In the genomic region with DNA sequence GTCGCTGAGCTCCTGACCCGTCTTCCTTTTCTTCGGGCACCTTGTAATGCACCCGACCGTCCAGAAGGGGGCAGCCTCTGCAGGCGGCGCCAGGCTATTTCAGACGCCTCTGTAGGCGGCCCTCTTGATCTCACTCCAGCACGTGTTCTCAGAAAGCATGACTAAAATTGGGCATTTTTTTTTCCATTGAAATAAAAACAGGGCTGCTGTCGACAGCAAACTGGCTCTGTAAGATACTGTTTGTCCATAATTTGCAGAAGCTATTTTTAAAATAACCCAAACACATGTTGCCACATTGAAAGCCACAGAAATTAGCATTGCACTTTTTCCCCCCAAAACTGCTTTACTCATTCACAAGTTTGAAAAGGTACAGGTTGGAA, we compare ENCODE assay signal across 7 cellular contexts.
DNase-seq lines count a peak whose midpoint lies in the region; ATAC-seq, FAIRE-seq and TF ChIP-seq lines count a peak whose summit lies in the region.

No MANE protein-coding gene starts in this region.

- DNase-seq in GM12891 (ENCODE audit: insufficient read length, low spot score) (no peak), NCI-H82 (lab: John Stamatoyannopoulos, UW) (peak; percentile 77), mesenteric fat pad (ENCODE audit: low spot score) (peak; percentile 91)
- peak; percentile 40 to 63 for DNase-seq in activated CD8-positive, alpha-beta memory T cell treated with anti-CD3 and anti-CD28 coated beads for 1 hour (ENCODE audit: extremely low read depth in 1 of 2, low read depth in 1 of 2)
- peak; percentile 65 for DNase-seq in effector CD8-positive, alpha-beta T cell (lab: John Stamatoyannopoulos, UW)
- DNase-seq in stimulated activated CD8-positive, alpha-beta memory T cell treated with anti-CD3 and anti-CD28 coated beads, Interleukin-4, amount 100 ng/mL, for 1 hour (ENCODE audit: low read depth in 2 of 2, low spot score in 1 of 2), result peak; percentile 36 to 65

- FAIRE-seq in GM12891 (lab: Jason Lieb, UNC), result peak; percentile 85

- peak; percentile 74 for ATAC-seq in HG02623 (IDR thresholded peaks at IDR 0.05; ENCODE audit: unreplicated experiment)

- TF ChIP-seq POLR2A in GM12891 (IDR thresholded peaks at IDR 0.05; ENCODE audit: low read depth, low read length), result no peak

TF ChIP-seq in GM12891, 5 proteins besides CTCF, POLR2A, EP300 and RAD21:
- no peak for TF ChIP-seq TAF1 (IDR thresholded peaks at IDR 0.05; ENCODE audit: low read depth, low read length)
- no peak for TF ChIP-seq PAX5 (IDR thresholded peaks at IDR 0.05; ENCODE audit: insufficient read depth, low read length, severe bottlenecking)
- no peak for TF ChIP-seq POLR2AphosphoS5 (IDR thresholded peaks at IDR 0.05; ENCODE audit: low read depth, low read length)
- no peak for TF ChIP-seq SPI1 (IDR thresholded peaks at IDR 0.05; ENCODE audit: low read depth, low read length)
- no peak for TF ChIP-seq POU2F2 (IDR thresholded peaks at IDR 0.05; ENCODE audit: low read depth, low read length)
